Comparison of ENCODE assay signal across 26 cellular contexts in genomic region chr1:28909198-28909597, GRCh38.
"Had no signal": no experiment of that assay in that cellular context is flagged by ENCODE, and none has a peak within 500 bp of the region (broad histone marks: within the 10 kb centered on the region; RNA-seq: fewer than 3 reads in every experiment).

No MANE protein-coding gene starts in this region.

- H3K27me3 ChIP-seq: dorsolateral prefrontal cortex, esophagus muscularis mucosa, foreskin keratinocyte, gastroesophageal sphincter, heart left ventricle, hepatocyte had no signal

- H3K27ac Mint-ChIP-seq: immature natural killer cell, mesothelial cell of epicardium had no signal

- H3K36me3 Mint-ChIP-seq: mesothelial cell of epicardium; naive thymus-derived CD8-positive, alpha-beta T cell had no signal

- H3K4me3 ChIP-seq: coronary artery, dorsolateral prefrontal cortex, esophagus muscularis mucosa, gastroesophageal sphincter, heart left ventricle, hepatocyte, lower lobe of right lung, mucosa of descending colon had no signal

- H3K4me2 ChIP-seq: hepatocyte had no signal

- FAIRE-seq: endothelial cell of umbilical vein, frontal cortex, kidney had no signal

- H3K27ac ChIP-seq: coronary artery, dorsolateral prefrontal cortex, esophagus muscularis mucosa, foreskin keratinocyte, gastroesophageal sphincter, heart left ventricle, hepatocyte, lower lobe of right lung had no signal

- H3K4me1 ChIP-seq: foreskin keratinocyte had no signal

- ATAC-seq: foreskin keratinocyte; gastroesophageal sphincter; heart left ventricle; left colon; left lobe of liver; left ventricle myocardium superior; lower lobe of right lung; mucosa of descending colon; naive thymus-derived CD8-positive, alpha-beta T cell had no signal

- H2AFZ ChIP-seq: hepatocyte had no signal

- H3K36me3 ChIP-seq: esophagus muscularis mucosa, gastroesophageal sphincter, heart left ventricle, lower lobe of right lung had no signal

- H3K9me3 Mint-ChIP-seq: mesothelial cell of epicardium; naive B cell; naive thymus-derived CD8-positive, alpha-beta T cell had no signal

- H3K27me3 Mint-ChIP-seq: naive B cell; naive thymus-derived CD8-positive, alpha-beta T cell had no signal

- DNase-seq: dermis blood vessel endothelial cell; dorsolateral prefrontal cortex; effector CD4-positive, alpha-beta T cell; effector memory CD4-positive, alpha-beta T cell; foreskin keratinocyte; heart left ventricle; hypothalamus; immature natural killer cell; islet precursor cell; kidney; kidney glomerular epithelial cell; left colon; left ventricle myocardium superior; lower lobe of right lung; mesenchymal stem cell; mucosa of descending colon; naive B cell; naive thymus-derived CD8-positive, alpha-beta T cell had no signal

- H3K9me3 ChIP-seq: lower lobe of right lung had no signal

- H3K4me3 Mint-ChIP-seq: immature natural killer cell; mesothelial cell of epicardium; naive B cell; naive thymus-derived CD8-positive, alpha-beta T cell had no signal
